ENCODE assay signal across 16 cellular contexts in genomic region chr13:28258401-28258800, GRCh38.
DNase-seq lines count a peak whose midpoint lies in the region; ATAC-seq, FAIRE-seq and TF ChIP-seq lines count a peak whose summit lies in the region.
"Had no signal": no experiment of that assay in that cellular context is flagged by ENCODE, and none has a peak within 500 bp of the region (broad histone marks: within the 10 kb centered on the region; RNA-seq: fewer than 3 reads in every experiment).

No MANE protein-coding gene starts in this region.

- H3K4me3 Mint-ChIP-seq in central memory CD8-positive, alpha-beta T cell: no peak overlapping the region
- H3K4me3 Mint-ChIP-seq: GM23338 had no signal

- peaks cover 75% of the 10 kb centered on the region for H3K36me3 ChIP-seq in DND-41 (ENCODE audit: insufficient read depth, low read length)
- peaks cover 3 to 7% (median 5%) of the 10 kb centered on the region in 3 donors for H3K36me3 ChIP-seq in pancreas
- peaks cover 63% of the 10 kb centered on the region for H3K36me3 ChIP-seq in upper lobe of right lung

- no peak overlapping the region for H3K4me2 ChIP-seq in DND-41 (ENCODE audit: insufficient read depth, low read length)
- H3K4me2 ChIP-seq: GM23338 had no signal

- no peak for FAIRE-seq in pancreas (lab: Jason Lieb, UNC)

- no peaks in the 10 kb centered on the region for H3K27me3 Mint-ChIP-seq in central memory CD8-positive, alpha-beta T cell

- WGBS in pancreas, 2 donors: 35 to 40% methylated on average over 3 of the region's 3 CpGs

- H3K9ac ChIP-seq in DND-41 (ENCODE audit: low read depth, low read length): no peak overlapping the region

- H3K79me2 ChIP-seq in DND-41 (ENCODE audit: insufficient read depth, low read length): peaks cover 18% of the 10 kb centered on the region

- H3K9me3 Mint-ChIP-seq in central memory CD8-positive, alpha-beta T cell: no peaks in the 10 kb centered on the region
- H3K9me3 Mint-ChIP-seq: GM23338 had no signal

- TF ChIP-seq CTCF in DND-41 (IDR thresholded peaks at IDR 0.05; ENCODE audit: borderline replicate concordance, extremely low read depth, low read length, poor library complexity, severe bottlenecking) (no peak), pancreas (IDR thresholded peaks at IDR 0.05) (no peak), upper lobe of right lung (IDR thresholded peaks at IDR 0.05) (no peak)

- peaks cover 53% of the 10 kb centered on the region for H3K36me3 Mint-ChIP-seq in central memory CD8-positive, alpha-beta T cell (ENCODE audit: insufficient read depth)

- H3K4me1 ChIP-seq in DND-41 (ENCODE audit: insufficient read depth, low read length) (no peaks in the 10 kb centered on the region), pancreas (peaks cover 0 to 10% (median 9%) of the 10 kb centered on the region in 3 donors), upper lobe of right lung (no peaks in the 10 kb centered on the region)

- peak overlapping the region; percentile 74 for H3K27ac Mint-ChIP-seq in central memory CD8-positive, alpha-beta T cell (ENCODE audit: low read depth)
- H3K27ac Mint-ChIP-seq: GM23338 had no signal

- H3K27me3 ChIP-seq in DND-41 (ENCODE audit: insufficient read depth, low read length, poor library complexity) (no peaks in the 10 kb centered on the region), pancreas (no peaks in the 10 kb centered on the region), upper lobe of right lung (no peaks in the 10 kb centered on the region)

- DNase-seq in DND-41: no peak
- peak; percentile 36 for DNase-seq in MV-4-11 (lab: John Stamatoyannopoulos, UW)
- no peak for DNase-seq in central memory CD8-positive, alpha-beta T cell (ENCODE audit: low spot score in 2 of 2)
- DNase-seq in pancreas: no peak
- DNase-seq in stimulated activated CD4-positive, alpha-beta T cell treated with anti-CD3 and anti-CD28 coated beads, Interleukin-4, amount 100 ng/mL, for 1 hour: no peak
- no peak for DNase-seq in upper lobe of right lung
- DNase-seq: C1 segment of cervical spinal cord, IMR-90, NCI-H1092 treated with DMSO at 0.1 percent for 48 hours, NCI-H1694, NCI-H2107, NCI-H345, NCI-H69 had no signal

- H4K20me1 ChIP-seq in DND-41 (ENCODE audit: insufficient read depth, low read length): no peaks in the 10 kb centered on the region

- H3K27ac ChIP-seq in DND-41 (ENCODE audit: low read length): 0 out of 2 replicates have a peak overlapping the region, but pooled peaks have one; percentile 10
- peak overlapping the region in 1 of 4 donors; percentile 30 for H3K27ac ChIP-seq in pancreas
- no peak overlapping the region for H3K27ac ChIP-seq in upper lobe of right lung
- H3K27ac ChIP-seq: SK-N-MC had no signal

- H2AFZ ChIP-seq in DND-41 (ENCODE audit: low read depth, low read length): no peak overlapping the region
- H2AFZ ChIP-seq: GM23338 had no signal

- H3K9me3 ChIP-seq in DND-41 (ENCODE audit: insufficient read depth, low read length, severe bottlenecking) (no peaks in the 10 kb centered on the region), pancreas (no peaks in the 10 kb centered on the region), upper lobe of right lung (no peaks in the 10 kb centered on the region)

- H3K4me1 Mint-ChIP-seq in central memory CD8-positive, alpha-beta T cell: peaks cover 16% of the 10 kb centered on the region

- no peak overlapping the region for H3K4me3 ChIP-seq in DND-41 (ENCODE audit: low read depth in 1 of 2, low read length in 2 of 2)
- H3K4me3 ChIP-seq in pancreas: no peak overlapping the region
- H3K4me3 ChIP-seq in upper lobe of right lung: no peak overlapping the region
- H3K4me3 ChIP-seq: GM23338, SK-N-MC had no signal

- intact Hi-C loops in pancreas (cut with DNase I) (no loop called here), upper lobe of right lung (cut with DNase I) (no loop called here)

- ATAC-seq in DND-41 (ENCODE audit: insufficient read depth, low read depth) (no peak), pancreas (peak in 3 of 4 donors; percentile 74 to 80 (median 79)), GM18498 (IDR thresholded peaks at IDR 0.05; ENCODE audit: unreplicated experiment) (no peak), upper lobe of right lung (no peak)
- no peak for ATAC-seq in central memory CD8-positive, alpha-beta T cell (replicated peaks; ENCODE audit: extremely low read depth, poor library complexity, severe bottlenecking)
- ATAC-seq: GM23338 had no signal

Comparison
In these comparisons a context has a peak if more than half of its experiments do, and no peak if none do; other contexts are left out.
1. ATAC-seq: peak in pancreas (3 of 4); none in DND-41 (single experiment), central memory CD8-positive, alpha-beta T cell (single experiment), GM18498 (single experiment) and upper lobe of right lung (single experiment).